In the genomic region with DNA sequence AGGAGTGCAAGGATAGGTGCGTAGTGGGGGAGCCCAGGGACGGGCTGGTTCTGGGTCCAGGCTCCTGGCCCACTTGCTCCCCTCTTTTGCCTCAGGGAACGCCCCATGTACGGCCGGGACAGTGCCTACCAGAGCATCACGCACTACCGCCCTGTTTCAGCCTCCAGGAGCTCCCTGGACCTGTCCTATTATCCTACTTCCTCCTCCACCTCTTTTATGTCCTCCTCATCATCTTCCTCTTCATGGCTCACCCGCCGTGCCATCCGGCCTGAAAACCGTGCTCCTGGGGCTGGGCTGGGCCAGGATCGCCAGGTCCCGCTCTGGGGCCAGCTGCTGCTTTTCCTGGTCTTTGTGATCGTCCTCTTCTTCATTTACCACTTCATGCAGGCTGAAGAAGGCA, we compare ENCODE assay signal across 9 cellular contexts. TPM values are rescaled to one million over a fixed set of nuclear protein-coding genes. Genes with fewer than 3 reads are reported as not detected.
DNase-seq lines count a peak whose midpoint lies in the region; ATAC-seq and TF ChIP-seq lines count a peak whose summit lies in the region.
"Had no signal": no experiment of that assay in that cellular context is flagged by ENCODE, and none has a peak within 500 bp of the region (broad histone marks: within the 10 kb centered on the region; RNA-seq: fewer than 3 reads in every experiment).

No MANE protein-coding gene starts in this region.

- no peaks in the 10 kb centered on the region for H4K20me1 ChIP-seq in GM23248 (ENCODE audit: insufficient read depth)

- 0 out of 2 replicates have a peak, but pooled peaks cover 7% of the 10 kb centered on the region for H3K4me1 ChIP-seq in GM23248 (ENCODE audit: insufficient read depth)

- DNase-seq in GM23248 = no peak
- DNase-seq in T-helper 17 cell = no peak
- DNase-seq in fibroblast of pulmonary artery (ENCODE audit: low read depth) = no peak
- no peak for DNase-seq in skeletal muscle cell (ENCODE audit: low read depth)
- DNase-seq in kidney tubule cell (ENCODE audit: low spot score) = no peak
- DNase-seq in activated CD4-positive, alpha-beta T cell treated with anti-CD3 and anti-CD28 coated beads for 48 hours = no peak
- no peak for DNase-seq in HUDEP-2 (lab: John Stamatoyannopoulos, UW; ENCODE audit: unreplicated experiment in 76 of 76)
- DNase-seq: adrenal gland had no signal

- H3K36me3 ChIP-seq in GM23248 (ENCODE audit: low read depth) = no peaks in the 10 kb centered on the region
- H3K36me3 ChIP-seq: adrenal gland had no signal

- peaks cover 8% of the 10 kb centered on the region for H3K4me1 Mint-ChIP-seq in T-helper 17 cell

- peak overlapping the region; percentile 62 for H3K4me2 ChIP-seq in GM23248 (ENCODE audit: unreplicated experiment)

- no peak overlapping the region for H2AFZ ChIP-seq in GM23248

- ATAC-seq in T-helper 17 cell (no peak), HG03139 (IDR thresholded peaks at IDR 0.05; ENCODE audit: unreplicated experiment) (no peak)

- H3K9me3 ChIP-seq in GM23248 (ENCODE audit: low read depth) = no peaks in the 10 kb centered on the region
- H3K9me3 ChIP-seq in T-helper 17 cell (ENCODE audit: control insufficient read depth, low read length, poor library complexity, severe bottlenecking) = no peaks in the 10 kb centered on the region
- H3K9me3 ChIP-seq: adrenal gland had no signal

- no peaks in the 10 kb centered on the region for H3K27me3 ChIP-seq in GM23248 (replicated peaks; ENCODE audit: insufficient read depth)
- H3K27me3 ChIP-seq: adrenal gland had no signal

- WGBS in GM23248 (ENCODE audit: low coverage in 1 of 2, low lambda C conversion rate in 2 of 2, missing lambda C conversion rate in 2 of 2), 2 experiments = 85 to 94% methylated on average over 5 to 7 of the region's 14 CpGs

- peak overlapping the region; percentile 100 for H3K9ac ChIP-seq in GM23248

- no peak for TF ChIP-seq CTCF in fibroblast of pulmonary artery (IDR thresholded peaks at IDR 0.05; ENCODE audit: low read length, missing control alignments)

- H3K9me2 ChIP-seq in GM23248 (ENCODE audit: insufficient read depth) = no peaks in the 10 kb centered on the region

- in situ Hi-C loops in GM23248 (cut with MboI) = no loop called here

- H3K4me3 ChIP-seq in GM23248 = peak overlapping the region; percentile 85
- peak overlapping the region; percentile 70 for H3K4me3 ChIP-seq in fibroblast of pulmonary artery (replicated peaks; ENCODE audit: low read depth, low read length)
- peak overlapping the region; percentile 71 for H3K4me3 ChIP-seq in skeletal muscle cell (ENCODE audit: low read depth, low read length)

- H3F3A ChIP-seq in GM23248 (ENCODE audit: insufficient read depth) = no peaks in the 10 kb centered on the region

- H3K27ac ChIP-seq in GM23248 = no peak overlapping the region

- peaks cover 24% of the 10 kb centered on the region for H3K79me2 ChIP-seq in GM23248 (ENCODE audit: insufficient read depth)

- peak overlapping the region; percentile 85 for H3K27ac Mint-ChIP-seq in T-helper 17 cell

- H3K4me3 Mint-ChIP-seq in T-helper 17 cell = peak overlapping the region; percentile 84

- H3K36me3 Mint-ChIP-seq in T-helper 17 cell (ENCODE audit: low read depth) = no peaks in the 10 kb centered on the region

- no peaks in the 10 kb centered on the region for H3K27me3 Mint-ChIP-seq in T-helper 17 cell

RNA-seq across cellular contexts. Expression of a gene that starts 1.7 kb away (rescaled TPM):
- 39.7 TPM in 2 replicates for total RNA-seq in GM23248 (2014; rRNA removed; shearing (Covaris generic))
- polyA plus RNA-seq in GM23248 (2016; fragmentation: Nextera tagmentation; extraction: Ambion mirVana) = 86.6 and 96.0 TPM in 2 replicates
- total RNA-seq in T-helper 17 cell = 100 to 1,000 TPM; 121 to 132 TPM

RNA-seq across cellular contexts. Expression of a gene that starts 6.4 kb away (rescaled TPM):
- 2,857 and 2,903 TPM in 2 replicates for total RNA-seq in GM23248 (2014; rRNA removed; shearing (Covaris generic))
- 1,377 and 1,379 TPM in 2 replicates for polyA plus RNA-seq in GM23248 (2016; fragmentation: Nextera tagmentation; extraction: Ambion mirVana)
- total RNA-seq in T-helper 17 cell = 1,000 to 10,000 TPM; 1,780 to 2,536 TPM

RNA-seq across cellular contexts. Expression of a gene that starts 17.4 kb away (rescaled TPM):
- 3,014 and 6,561 TPM in 2 replicates for total RNA-seq in GM23248 (2014; rRNA removed; shearing (Covaris generic))
- 1,381 and 1,435 TPM in 2 replicates for polyA plus RNA-seq in GM23248 (2016; fragmentation: Nextera tagmentation; extraction: Ambion mirVana)
- total RNA-seq in T-helper 17 cell = 1,000 to 10,000 TPM; 4,596 to 4,820 TPM

RNA-seq across cellular contexts. Expression of a gene that starts 28.3 kb away (rescaled TPM):
- 60.7 TPM in 2 replicates for total RNA-seq in GM23248 (2014; rRNA removed; shearing (Covaris generic))
- polyA plus RNA-seq in GM23248 (2016; fragmentation: Nextera tagmentation; extraction: Ambion mirVana) = 16.6 and 17.0 TPM in 2 replicates
- total RNA-seq in T-helper 17 cell = 10 to 100 TPM; 20.5 to 22.6 TPM

RNA-seq across cellular contexts. Expression of a gene that starts 30.6 kb away (rescaled TPM):
- 17.6 and 38.8 TPM in 2 replicates for total RNA-seq in GM23248 (2014; rRNA removed; shearing (Covaris generic))
- polyA plus RNA-seq in GM23248 (2016; fragmentation: Nextera tagmentation; extraction: Ambion mirVana) = 18.2 and 20.5 TPM in 2 replicates
- 10 to 100 TPM; 84.1 to 95.7 TPM for total RNA-seq in T-helper 17 cell
